15 cellular contexts compared by ENCODE assay signal in the genomic region with DNA sequence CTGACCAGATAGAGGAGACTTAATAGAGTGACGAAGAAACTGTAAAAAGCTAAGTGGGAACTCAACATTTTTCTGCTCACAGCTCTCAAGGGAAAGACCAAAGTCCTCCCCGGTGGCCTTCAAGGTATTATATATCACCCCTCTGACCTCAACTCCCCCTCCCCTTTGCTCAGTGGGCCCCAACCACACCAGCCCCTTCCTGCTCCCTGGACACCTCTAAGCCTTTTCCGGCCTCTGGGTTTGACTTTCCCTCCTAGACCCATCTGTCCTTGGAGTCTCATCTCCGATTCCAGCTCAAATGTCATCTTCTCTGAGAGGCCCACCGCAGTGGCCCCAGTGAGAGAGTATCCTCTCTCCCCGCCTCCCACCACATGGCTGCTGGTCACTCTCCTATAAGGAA. TPM values are rescaled to one million over a fixed set of nuclear protein-coding genes. Genes with fewer than 3 reads are reported as not detected.
DNase-seq lines count a peak whose midpoint lies in the region; ATAC-seq and TF ChIP-seq lines count a peak whose summit lies in the region.
"Had no signal": no experiment of that assay in that cellular context is flagged by ENCODE, and none has a peak within 500 bp of the region (broad histone marks: within the 10 kb centered on the region; RNA-seq: fewer than 3 reads in every experiment).

No MANE protein-coding gene starts in this region.

- no peaks in the 10 kb centered on the region for H3K9me3 Mint-ChIP-seq in CD4-positive, alpha-beta memory T cell
- H3K9me3 Mint-ChIP-seq in GM23338: no peaks in the 10 kb centered on the region
- no peaks in the 10 kb centered on the region for H3K9me3 Mint-ChIP-seq in activated CD4-positive, alpha-beta memory T cell treated with anti-CD3 and anti-CD28 coated beads, Interleukin-2, amount 10 ng/mL, durations not matched to agents 7 days and 5 days
- H3K9me3 Mint-ChIP-seq in naive thymus-derived CD8-positive, alpha-beta T cell: no peaks in the 10 kb centered on the region

- H3K27me3 ChIP-seq in CD4-positive, alpha-beta memory T cell (ENCODE audit: insufficient read depth, low read length): no peaks in the 10 kb centered on the region
- H3K27me3 ChIP-seq in GM23338 (ENCODE audit: insufficient read depth): peaks cover 20% of the 10 kb centered on the region; the same call in 1 of the 2 replicates
- H3K27me3 ChIP-seq: testis had no signal

- H3K27me3 Mint-ChIP-seq in CD4-positive, alpha-beta memory T cell: no peaks in the 10 kb centered on the region
- H3K27me3 Mint-ChIP-seq in GM23338 (ENCODE audit: insufficient read depth, low read depth, poor library complexity): peaks cover 11% of the 10 kb centered on the region
- no peaks in the 10 kb centered on the region for H3K27me3 Mint-ChIP-seq in activated CD4-positive, alpha-beta memory T cell treated with anti-CD3 and anti-CD28 coated beads, Interleukin-2, amount 10 ng/mL, durations not matched to agents 7 days and 5 days
- H3K27me3 Mint-ChIP-seq in naive thymus-derived CD8-positive, alpha-beta T cell: no peaks in the 10 kb centered on the region

- H3K4me2 ChIP-seq in GM23338: peak overlapping the region; percentile 83; the same call in 1 of the 2 replicates

- peak overlapping the region; percentile 9 to 71 (median 56) for H3K4me3 Mint-ChIP-seq in CD4-positive, alpha-beta memory T cell
- peak overlapping the region; percentile 58 for H3K4me3 Mint-ChIP-seq in GM23338
- peak overlapping the region; percentile 44 for H3K4me3 Mint-ChIP-seq in activated CD4-positive, alpha-beta memory T cell treated with anti-CD3 and anti-CD28 coated beads, Interleukin-2, amount 10 ng/mL, durations not matched to agents 7 days and 5 days
- peak overlapping the region; percentile 57 to 80 (median 60) for H3K4me3 Mint-ChIP-seq in naive thymus-derived CD8-positive, alpha-beta T cell

- CTCF ChIA-PET in CD4-positive, alpha-beta memory T cell (lab: Charles Lee; ENCODE audit: partially characterized antibody): interaction anchor here (1.5 to 1.6 kb wide), 2 partner anchors 34 to 62 kb away, joined by 3 to 4 read pairs; no protein-coding TSS in a partner anchor
- CTCF ChIA-PET in activated CD4-positive, alpha-beta memory T cell treated with anti-CD3 and anti-CD28 coated beads, Interleukin-2, amount 10 ng/mL, durations not matched to agents 7 days and 5 days (lab: Charles Lee): interaction anchor here (0.8 kb wide), 1 partner anchor 117 kb away, joined by 3 read pairs; a partner anchor contains a TSS

- H3K79me2 ChIP-seq in GM23338 (replicated peaks; ENCODE audit: insufficient read depth): peaks cover 19% of the 10 kb centered on the region

- DNase-seq in CD4-positive, alpha-beta memory T cell: no peak
- DNase-seq in GM23338 (ENCODE audit: low spot score) (peak; percentile 44), mucosa of descending colon (no peak), nucleus accumbens (lab: John Stamatoyannopoulos, UW) (no peak)
- DNase-seq in activated CD4-positive, alpha-beta memory T cell treated with anti-CD3 and anti-CD28 coated beads, Interleukin-2, amount 10 ng/mL, durations not matched to agents 7 days and 5 days: no peak
- peak in 1 of 10 donors; percentile 32 for DNase-seq in naive thymus-derived CD8-positive, alpha-beta T cell
- DNase-seq: dorsolateral prefrontal cortex, NCI-H2029 treated with DMSO at 0.1 percent for 48 hours, testis had no signal

- ATAC-seq in GM23338 (no peak), mucosa of descending colon (no peak), HG03045 (IDR thresholded peaks at IDR 0.05; ENCODE audit: unreplicated experiment) (no peak)
- ATAC-seq in naive thymus-derived CD8-positive, alpha-beta T cell: no peak

- H3F3A ChIP-seq in GM23338 (replicated peaks; ENCODE audit: low read depth): peaks cover 25% of the 10 kb centered on the region

- H3K4me1 ChIP-seq in CD4-positive, alpha-beta memory T cell (ENCODE audit: insufficient read depth, low read length): peaks cover 40% of the 10 kb centered on the region
- H3K4me1 ChIP-seq in GM23338 (ENCODE audit: insufficient read depth): peaks cover 22% of the 10 kb centered on the region
- peaks cover 17% of the 10 kb centered on the region for H3K4me1 ChIP-seq in mucosa of descending colon (ENCODE audit: low read depth)

- TF ChIP-seq CTCF in GM23338 (conservative IDR thresholded peaks at IDR 0.05; ENCODE audit: low read depth in 2 of 2): no peak
- no peak for TF ChIP-seq CTCF in mucosa of descending colon (IDR thresholded peaks at IDR 0.05)

- peaks cover 13 to 40% (median 31%) of the 10 kb centered on the region in 4 donors for H3K4me1 Mint-ChIP-seq in CD4-positive, alpha-beta memory T cell
- peaks cover 21% of the 10 kb centered on the region for H3K4me1 Mint-ChIP-seq in GM23338
- peaks cover 28% of the 10 kb centered on the region for H3K4me1 Mint-ChIP-seq in activated CD4-positive, alpha-beta memory T cell treated with anti-CD3 and anti-CD28 coated beads, Interleukin-2, amount 10 ng/mL, durations not matched to agents 7 days and 5 days
- peaks cover 20 to 71% (median 52%) of the 10 kb centered on the region in 4 donors for H3K4me1 Mint-ChIP-seq in naive thymus-derived CD8-positive, alpha-beta T cell

- peaks cover 0 to 5% of the 10 kb centered on the region in 2 donors for H3K36me3 Mint-ChIP-seq in CD4-positive, alpha-beta memory T cell
- H3K36me3 Mint-ChIP-seq in GM23338 (ENCODE audit: low read depth): peaks cover 22% of the 10 kb centered on the region
- peaks cover 27% of the 10 kb centered on the region for H3K36me3 Mint-ChIP-seq in activated CD4-positive, alpha-beta memory T cell treated with anti-CD3 and anti-CD28 coated beads, Interleukin-2, amount 10 ng/mL, durations not matched to agents 7 days and 5 days (ENCODE audit: low read depth)
- peaks cover 0 to 40% (median 0%) of the 10 kb centered on the region in 3 donors for H3K36me3 Mint-ChIP-seq in naive thymus-derived CD8-positive, alpha-beta T cell

- no peaks in the 10 kb centered on the region for H3K9me2 ChIP-seq in GM23338 (ENCODE audit: insufficient read depth)

- no peaks in the 10 kb centered on the region for H3K9me3 ChIP-seq in CD4-positive, alpha-beta memory T cell (ENCODE audit: control insufficient read depth in 1 of 2, low read length in 2 of 2)
- H3K9me3 ChIP-seq in mucosa of descending colon: no peaks in the 10 kb centered on the region
- H3K9me3 ChIP-seq: testis had no signal

- H2AFZ ChIP-seq in GM23338: no peak overlapping the region

- no peak overlapping the region for H3K27ac ChIP-seq in CD4-positive, alpha-beta memory T cell (ENCODE audit: low read depth, low read length)
- no peak overlapping the region for H3K27ac ChIP-seq in GM23338 (ENCODE audit: low read depth)
- H3K27ac ChIP-seq: SK-N-MC, skin epidermis, testis had no signal

- peak overlapping the region in 2 of 7 donors; percentile 22 to 51 for H3K27ac Mint-ChIP-seq in CD4-positive, alpha-beta memory T cell
- H3K27ac Mint-ChIP-seq in GM23338: no peak overlapping the region
- no peak overlapping the region for H3K27ac Mint-ChIP-seq in activated CD4-positive, alpha-beta memory T cell treated with anti-CD3 and anti-CD28 coated beads, Interleukin-2, amount 10 ng/mL, durations not matched to agents 7 days and 5 days
- H3K27ac Mint-ChIP-seq in naive thymus-derived CD8-positive, alpha-beta T cell: peak overlapping the region in 8 of 10 donors; percentile 2 to 62 (median 48)

- intact Hi-C loops in CD4-positive, alpha-beta memory T cell (cut with micrococcal nuclease): no loop called here
- intact Hi-C loops in mucosa of descending colon (cut with DNase I, micrococcal nuclease): no loop called here

- peaks cover 16% of the 10 kb centered on the region for H4K20me1 ChIP-seq in GM23338 (replicated peaks; ENCODE audit: insufficient read depth)

- no peak overlapping the region for H3K4me3 ChIP-seq in CD4-positive, alpha-beta memory T cell (ENCODE audit: low read length in 2 of 2)
- no peak overlapping the region for H3K4me3 ChIP-seq in GM23338
- H3K4me3 ChIP-seq in mucosa of descending colon: no peak overlapping the region

- H3K36me3 ChIP-seq in CD4-positive, alpha-beta memory T cell (ENCODE audit: insufficient read depth, low read length): no peaks in the 10 kb centered on the region
- H3K36me3 ChIP-seq in GM23338 (ENCODE audit: insufficient read depth): 0 out of 2 replicates have a peak, but pooled peaks cover 6% of the 10 kb centered on the region
- H3K36me3 ChIP-seq in mucosa of descending colon (ENCODE audit: low read depth): no peaks in the 10 kb centered on the region

- POLR2A ChIA-PET in CD4-positive, alpha-beta memory T cell (lab: Charles Lee; ENCODE audit: partially characterized antibody): no interaction called here
- POLR2A ChIA-PET in activated CD4-positive, alpha-beta memory T cell treated with anti-CD3 and anti-CD28 coated beads, Interleukin-2, amount 10 ng/mL, durations not matched to agents 7 days and 5 days (lab: Charles Lee): interaction anchor here (1.0 kb wide), 1 partner anchor 58 kb away, joined by 3 read pairs; no protein-coding TSS in a partner anchor
- POLR2A ChIA-PET in naive thymus-derived CD8-positive, alpha-beta T cell (lab: Charles Lee): interaction anchor here (1.5 kb wide), 1 partner anchor 38 kb away, joined by 3 read pairs; no protein-coding TSS in a partner anchor

RNA-seq across cellular contexts. Expression of a gene that starts 1.0 kb away (rescaled TPM):
- total RNA-seq in CD4-positive, alpha-beta memory T cell: under 1 TPM; 0.11 to 0.15 TPM
- under 1 TPM in 1 of 2 donors, not detected in 1; 0.22 TPM for polyA plus RNA-seq in CD4-positive, alpha-beta memory T cell
- 40.9 and 45.7 TPM in 2 replicates for total RNA-seq in GM23338 (2014; rRNA removed; shearing (Covaris generic))
- polyA plus RNA-seq in GM23338 (2016; fragmentation: Nextera tagmentation; extraction: Ambion mirVana): 20.3 and 24.5 TPM in 2 replicates
- 10 to 100 TPM; 86.5 to 88.3 TPM for total RNA-seq in activated CD4-positive, alpha-beta memory T cell treated with anti-CD3 and anti-CD28 coated beads, Interleukin-2, amount 10 ng/mL, durations not matched to agents 7 days and 5 days
- total RNA-seq in naive thymus-derived CD8-positive, alpha-beta T cell: under 1 TPM; 0.30 to 0.36 TPM
- under 1 TPM; 0.07 to 0.52 (median 0.09) TPM for polyA plus RNA-seq in naive thymus-derived CD8-positive, alpha-beta T cell
- total RNA-seq in mucosa of descending colon: 10 to 100 TPM in 1 of 3 donors, 1 to 10 TPM in 2; 3.2 to 13.4 (median 4.2) TPM

RNA-seq across cellular contexts. Expression of a gene that starts 5.6 kb away (rescaled TPM):
- 10 to 100 TPM in 1 of 2 experiments, 1 to 10 TPM in 1; 9.1 to 13.2 TPM for total RNA-seq in CD4-positive, alpha-beta memory T cell
- 1 to 10 TPM in 1 of 2 donors, under 1 TPM in 1; 0.52 to 1.4 TPM for polyA plus RNA-seq in CD4-positive, alpha-beta memory T cell
- total RNA-seq in GM23338 (2014; rRNA removed; shearing (Covaris generic)): not detected in 2 replicates
- not detected in 2 replicates for polyA plus RNA-seq in GM23338 (2016; fragmentation: Nextera tagmentation; extraction: Ambion mirVana)
- total RNA-seq in activated CD4-positive, alpha-beta memory T cell treated with anti-CD3 and anti-CD28 coated beads, Interleukin-2, amount 10 ng/mL, durations not matched to agents 7 days and 5 days: 1 to 10 TPM in 1 of 2 experiments, under 1 TPM in 1; 0.85 to 1.0 TPM
- 10 to 100 TPM; 28.7 to 34.2 TPM for total RNA-seq in naive thymus-derived CD8-positive, alpha-beta T cell
- 1 to 10 TPM; 2.3 to 5.9 (median 3.6) TPM for polyA plus RNA-seq in naive thymus-derived CD8-positive, alpha-beta T cell
- total RNA-seq in mucosa of descending colon: under 1 TPM in 2 of 3 donors, not detected in 1; 0.22 to 0.70 TPM
- total RNA-seq: fibroblast of villous mesenchyme, kidney epithelial cell, myocyte had no signal

RNA-seq across cellular contexts. Expression of a gene that starts 40.8 kb away (rescaled TPM):
- total RNA-seq in CD4-positive, alpha-beta memory T cell: 10 to 100 TPM; 16.0 to 18.2 TPM
- 10 to 100 TPM; 30.1 to 50.1 TPM for polyA plus RNA-seq in CD4-positive, alpha-beta memory T cell
- total RNA-seq in GM23338 (2014; rRNA removed; shearing (Covaris generic)): 45.9 and 59.9 TPM in 2 replicates
- polyA plus RNA-seq in GM23338 (2016; fragmentation: Nextera tagmentation; extraction: Ambion mirVana): 38.0 and 39.0 TPM in 2 replicates
- total RNA-seq in activated CD4-positive, alpha-beta memory T cell treated with anti-CD3 and anti-CD28 coated beads, Interleukin-2, amount 10 ng/mL, durations not matched to agents 7 days and 5 days: 10 to 100 TPM; 36.3 to 40.5 TPM
- 10 to 100 TPM; 15.9 to 17.3 TPM for total RNA-seq in naive thymus-derived CD8-positive, alpha-beta T cell
- polyA plus RNA-seq in naive thymus-derived CD8-positive, alpha-beta T cell: 10 to 100 TPM; 14.1 to 17.3 (median 15.2) TPM
- 100 to 1,000 TPM in 2 of 3 donors, 10 to 100 TPM in 1; 77.3 to 125 (median 108) TPM for total RNA-seq in mucosa of descending colon

Comparison
In these comparisons a context has a peak if more than half of its experiments do, and no peak if none do; other contexts are left out.
1. H3K27ac Mint-ChIP-seq: peak in naive thymus-derived CD8-positive, alpha-beta T cell (8 of 10); none in GM23338 (single experiment) and activated CD4-positive, alpha-beta memory T cell treated with anti-CD3 and anti-CD28 coated beads, Interleukin-2, amount 10 ng/mL, durations not matched to agents 7 days and 5 days (single experiment).
2. RNA of a gene that starts 5.6 kb away (total RNA-seq): 28.7 to 34.2 TPM in naive thymus-derived CD8-positive, alpha-beta T cell and 9.1 to 13.2 TPM in CD4-positive, alpha-beta memory T cell; 0.85 to 1.0 TPM in activated CD4-positive, alpha-beta memory T cell treated with anti-CD3 and anti-CD28 coated beads, Interleukin-2, amount 10 ng/mL, durations not matched to agents 7 days and 5 days, 0.22 to 0.70 TPM in mucosa of descending colon and not detected in GM23338; every median in the first group is over 4 times any median in the second.
3. Peak in every context shown above with its lines, with median percentiles within 50 percentile points of each other: H3K4me3 Mint-ChIP-seq.